Comparison of ENCODE assay signal across 1 cellular context in genomic region chr19:9674669-9675357, GRCh38.
TF ChIP-seq lines count a peak whose summit lies in the region.

Gene ZNF562 (minus strand): TSS chr19:9675100. CDS start chr19:9660744, 14,356 bp downstream.

TF ChIP-seq in WTC11, 78 proteins besides CTCF, POLR2A, EP300 and RAD21 (continued from another document):
- TF ChIP-seq PRDM15 (CRISPR knock-in tag; IDR thresholded peaks at IDR 0.05) (no peak), USF1 (CRISPR knock-in tag; IDR thresholded peaks at IDR 0.05) (no peak), ZNF396 (CRISPR knock-in tag; IDR thresholded peaks at IDR 0.05; ENCODE audit: borderline replicate concordance) (no peak), JUN (CRISPR knock-in tag; IDR thresholded peaks at IDR 0.05) (no peak), ZNF416 (CRISPR knock-in tag; IDR thresholded peaks at IDR 0.05) (no peak), SP1 (CRISPR knock-in tag; conservative IDR thresholded peaks at IDR 0.05) (no peak), ATF3 (CRISPR knock-in tag; conservative IDR thresholded peaks at IDR 0.05) (no peak), AFF4 (CRISPR knock-in tag; IDR thresholded peaks at IDR 0.05; ENCODE audit: borderline replicate concordance) (no peak), E2F5 (CRISPR knock-in tag; IDR thresholded peaks at IDR 0.05) (no peak), GABPB1 (CRISPR knock-in tag; IDR thresholded peaks at IDR 0.05) (peak; percentile 76), ZNF425 (CRISPR knock-in tag; conservative IDR thresholded peaks at IDR 0.05) (no peak), SMAD4 (CRISPR knock-in tag; IDR thresholded peaks at IDR 0.05) (no peak), ZNF532 (CRISPR knock-in tag; IDR thresholded peaks at IDR 0.05; ENCODE audit: borderline replicate concordance) (no peak), ZNF512 (CRISPR knock-in tag; IDR thresholded peaks at IDR 0.05; ENCODE audit: borderline replicate concordance) (no peak), NFYB (CRISPR knock-in tag; conservative IDR thresholded peaks at IDR 0.05; ENCODE audit: low read depth) (no peak), FOXP1 (CRISPR knock-in tag; IDR thresholded peaks at IDR 0.05; ENCODE audit: borderline replicate concordance) (no peak), ETV6 (CRISPR knock-in tag; IDR thresholded peaks at IDR 0.05) (no peak), TEAD4 (CRISPR knock-in tag; IDR thresholded peaks at IDR 0.05) (no peak), MXD4 (CRISPR knock-in tag; IDR thresholded peaks at IDR 0.05; ENCODE audit: borderline replicate concordance) (no peak), TCF7 (CRISPR knock-in tag; IDR thresholded peaks at IDR 0.05; ENCODE audit: low read depth) (no peak), HMGXB4 (CRISPR knock-in tag; IDR thresholded peaks at IDR 0.05) (no peak), GRHL2 (CRISPR knock-in tag; IDR thresholded peaks at IDR 0.05; ENCODE audit: insufficient replicate concordance, severe bottlenecking) (no peak)
